ENCODE assay signal across 27 cellular contexts in the genomic region with DNA sequence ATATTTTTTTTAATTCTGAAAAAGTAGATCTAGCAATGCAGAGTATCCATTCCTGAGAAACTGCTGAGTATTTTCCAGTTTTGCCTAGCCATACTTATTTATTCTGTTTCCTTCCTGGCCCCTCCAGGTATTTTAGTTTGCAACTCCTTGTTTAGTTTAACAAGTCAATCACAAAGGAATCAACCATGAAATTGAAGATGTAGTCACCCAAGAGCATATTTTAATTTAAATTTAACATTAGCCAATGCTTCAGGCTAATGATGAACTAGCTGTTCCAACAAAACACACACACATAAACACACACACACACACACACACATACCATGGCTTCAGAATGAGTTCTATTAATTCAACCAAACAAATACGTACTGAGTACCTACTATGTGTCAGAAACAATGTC.
"Had no signal": no experiment of that assay in that cellular context is flagged by ENCODE, and none has a peak within 500 bp of the region (broad histone marks: within the 10 kb centered on the region; RNA-seq: fewer than 3 reads in every experiment).

No MANE protein-coding gene starts in this region.

- DNase-seq: Karpas-422, KBM-7, MM.1S, MV-4-11, NCI-H1092, NCI-H1105, NCI-H1417 treated with DMSO at 0.1 percent for 48 hours, NCI-H1436 treated with DMSO at 0.1 percent for 48 hours, NCI-H1694 treated with DMSO at 0.1 percent for 48 hours, NCI-H1930, NCI-H2029 treated with DMSO at 0.1 percent for 48 hours, NCI-H2081 treated with DMSO at 0.1 percent for 48 hours, NCI-H2107, NCI-H2171, NCI-H226, NCI-H446 treated with DMSO at 0.1 percent for 48 hours, NCI-H510A, NCI-H524, NCI-H69, NCI-H748 treated with DMSO at 0.1 percent for 48 hours, NCI-H82, PC-9, SHP77, SIG-M5, SJCRH30, SW 1271 had no signal

- H3K4me3 ChIP-seq: PC-9, SJCRH30, SK-N-MC had no signal
